ENCODE assay signal across 22 cellular contexts in the genomic region with DNA sequence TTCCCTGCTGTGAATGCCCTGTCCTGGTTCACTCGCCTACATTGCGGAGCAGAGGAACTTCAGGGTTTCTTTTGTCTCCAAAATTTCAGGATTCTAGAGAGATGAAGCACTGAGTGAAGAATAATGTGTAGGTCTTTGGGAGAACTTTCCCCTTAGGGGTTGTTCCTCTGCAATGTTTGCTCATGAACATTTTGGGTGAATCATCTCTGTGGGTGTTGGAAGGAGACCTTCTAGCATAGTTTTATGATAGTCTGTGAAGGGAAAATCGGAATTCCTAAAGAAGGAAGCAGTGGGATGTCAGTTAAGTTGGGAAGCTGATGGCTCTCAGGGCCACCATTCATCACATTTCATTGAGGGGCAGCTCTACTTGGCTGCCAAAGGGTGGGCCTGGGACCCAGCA.
A peak's percentile ranks its signal among the peaks of the same experiment; 100 is the strongest.
DNase-seq lines count a peak whose midpoint lies in the region; TF ChIP-seq lines count a peak whose summit lies in the region.
"Had no signal": no experiment of that assay in that cellular context is flagged by ENCODE, and none has a peak within 500 bp of the region (broad histone marks: within the 10 kb centered on the region; RNA-seq: fewer than 3 reads in every experiment).

No MANE protein-coding gene starts in this region.

- peak; percentile 54 for DNase-seq in AG08395 (ENCODE audit: low spot score)
- DNase-seq in HFFc6: peak; percentile 73
- peak; percentile 32 for DNase-seq in amniotic epithelial cell (ENCODE audit: low read depth)
- peak; percentile 23 for DNase-seq in iris pigment epithelial cell (ENCODE audit: low read depth)
- no peak for DNase-seq in stimulated activated CD4-positive, alpha-beta T cell treated with anti-CD3 and anti-CD28 coated beads, Interleukin-4, amount 100 ng/mL, for 24 hours
- no peak for DNase-seq in HT-29 (ENCODE audit: low spot score)
- DNase-seq in ovary: no peak
- no peak for DNase-seq in activated naive CD4-positive, alpha-beta T cell treated with anti-CD3 and anti-CD28 coated beads for 36 hours
- DNase-seq: activated CD4-positive, alpha-beta memory T cell treated with anti-CD3 and anti-CD28 coated beads, Interleukin-2, amount 10 ng/mL, durations not matched to agents 7 days and 5 days; activated CD4-positive, CD25-positive, alpha-beta regulatory T cell; DMS79 treated with DMSO at 0.1 percent for 48 hours; left cardiac atrium; MG63; NCI-H2081; NCI-H774; retina; Right ventricle myocardium superior; spleen; stimulated activated CD4-positive, alpha-beta T cell treated with anti-CD3 and anti-CD28 coated beads, Interleukin-2, amount 100 ng/mL, for 48 hours had no signal

- peak overlapping the region; percentile 25 for H3K4me3 Mint-ChIP-seq in HFFc6
- no peak overlapping the region for H3K4me3 Mint-ChIP-seq in activated naive CD4-positive, alpha-beta T cell treated with anti-CD3 and anti-CD28 coated beads for 36 hours
- H3K4me3 Mint-ChIP-seq: activated CD4-positive, alpha-beta memory T cell treated with anti-CD3 and anti-CD28 coated beads, Interleukin-2, amount 10 ng/mL, durations not matched to agents 7 days and 5 days; dendritic cell treated with granulocyte-macrophage colony-stimulating factor and Interleukin-4, amounts not matched to agents 40 ng/mL and 50 ng/mL, for 4 days; stimulated activated memory B cell treated with anti-CD40 and anti-IgM and Interleukin-4, amounts not matched to agents 10 μg/mL and 1 μg/mL and 100 μg/mL, for 72 hours had no signal

- intact Hi-C loops in ovary (cut with DNase I): no loop called here
- intact Hi-C loops in activated naive CD4-positive, alpha-beta T cell treated with anti-CD3 and anti-CD28 coated beads for 36 hours (cut with micrococcal nuclease): no loop called here

- H3K9me3 Mint-ChIP-seq in HFFc6: no peaks in the 10 kb centered on the region
- no peaks in the 10 kb centered on the region for H3K9me3 Mint-ChIP-seq in activated naive CD4-positive, alpha-beta T cell treated with anti-CD3 and anti-CD28 coated beads for 36 hours
- H3K9me3 Mint-ChIP-seq: activated CD4-positive, alpha-beta memory T cell treated with anti-CD3 and anti-CD28 coated beads, Interleukin-2, amount 10 ng/mL, durations not matched to agents 7 days and 5 days; dendritic cell treated with granulocyte-macrophage colony-stimulating factor and Interleukin-4, amounts not matched to agents 40 ng/mL and 50 ng/mL, for 4 days; stimulated activated memory B cell treated with anti-CD40 and anti-IgM and Interleukin-4, amounts not matched to agents 10 μg/mL and 1 μg/mL and 100 μg/mL, for 72 hours had no signal

- peaks cover 54% of the 10 kb centered on the region for H3K4me1 Mint-ChIP-seq in HFFc6 (ENCODE audit: low read depth)
- H3K4me1 Mint-ChIP-seq in activated naive CD4-positive, alpha-beta T cell treated with anti-CD3 and anti-CD28 coated beads for 36 hours (ENCODE audit: low read depth): no peaks in the 10 kb centered on the region

- H3K36me3 ChIP-seq in ovary: no peaks in the 10 kb centered on the region

- TF ChIP-seq CTCF in HFFc6 (IDR thresholded peaks at IDR 0.05): no peak
- TF ChIP-seq CTCF in ovary (IDR thresholded peaks at IDR 0.05): no peak

- no peak for TF ChIP-seq POLR2A in ovary (IDR thresholded peaks at IDR 0.05)

- peak overlapping the region; percentile 69 for H3K27ac Mint-ChIP-seq in HFFc6
- no peak overlapping the region for H3K27ac Mint-ChIP-seq in activated naive CD4-positive, alpha-beta T cell treated with anti-CD3 and anti-CD28 coated beads for 36 hours
- H3K27ac Mint-ChIP-seq: activated CD4-positive, alpha-beta memory T cell treated with anti-CD3 and anti-CD28 coated beads, Interleukin-2, amount 10 ng/mL, durations not matched to agents 7 days and 5 days; dendritic cell treated with granulocyte-macrophage colony-stimulating factor and Interleukin-4, amounts not matched to agents 40 ng/mL and 50 ng/mL, for 4 days; stimulated activated memory B cell treated with anti-CD40 and anti-IgM and Interleukin-4, amounts not matched to agents 10 μg/mL and 1 μg/mL and 100 μg/mL, for 72 hours had no signal

- H3K9me3 ChIP-seq in ovary: no peaks in the 10 kb centered on the region
- H3K9me3 ChIP-seq: BLaER1 treated with 17β-estradiol and CSF1 and Interleukin-3, amounts not matched to agents 10 nM and 100 nM; MG63; spleen had no signal

- peaks cover 40% of the 10 kb centered on the region for H3K36me3 Mint-ChIP-seq in HFFc6 (ENCODE audit: low read depth)
- peaks cover 33% of the 10 kb centered on the region for H3K36me3 Mint-ChIP-seq in activated naive CD4-positive, alpha-beta T cell treated with anti-CD3 and anti-CD28 coated beads for 36 hours (ENCODE audit: low read depth)

- 92 to 99% (median 97%) methylated on average over 3 of the region's 3 CpGs for WGBS in ovary, 3 donors

- no peaks in the 10 kb centered on the region for H3K4me1 ChIP-seq in ovary (ENCODE audit: insufficient read depth)

- no peaks in the 10 kb centered on the region for H3K27me3 ChIP-seq in ovary
- H3K27me3 ChIP-seq: BLaER1 treated with 17β-estradiol and CSF1 and Interleukin-3, amounts not matched to agents 10 nM and 100 nM; MG63; spleen had no signal

- H3K4me3 ChIP-seq in ovary: no peak overlapping the region
- H3K4me3 ChIP-seq: BLaER1 treated with 17β-estradiol and CSF1 and Interleukin-3, amounts not matched to agents 10 nM and 100 nM; MG63; spleen had no signal

- TF ChIP-seq EP300 in ovary (IDR thresholded peaks at IDR 0.05): no peak

- CTCF ChIA-PET in activated naive CD4-positive, alpha-beta T cell treated with anti-CD3 and anti-CD28 coated beads for 36 hours (lab: Charles Lee): no interaction called here

- no peaks in the 10 kb centered on the region; the same call in 1 of the 2 replicates for H3K27me3 Mint-ChIP-seq in HFFc6 (ENCODE audit: insufficient read depth)
- H3K27me3 Mint-ChIP-seq in activated naive CD4-positive, alpha-beta T cell treated with anti-CD3 and anti-CD28 coated beads for 36 hours (ENCODE audit: low read depth): no peaks in the 10 kb centered on the region
- H3K27me3 Mint-ChIP-seq: activated CD4-positive, alpha-beta memory T cell treated with anti-CD3 and anti-CD28 coated beads, Interleukin-2, amount 10 ng/mL, durations not matched to agents 7 days and 5 days; dendritic cell treated with granulocyte-macrophage colony-stimulating factor and Interleukin-4, amounts not matched to agents 40 ng/mL and 50 ng/mL, for 4 days; stimulated activated memory B cell treated with anti-CD40 and anti-IgM and Interleukin-4, amounts not matched to agents 10 μg/mL and 1 μg/mL and 100 μg/mL, for 72 hours had no signal

- H3K27ac ChIP-seq in ovary: no peak overlapping the region
- H3K27ac ChIP-seq: BLaER1 treated with 17β-estradiol and CSF1 and Interleukin-3, amounts not matched to agents 10 nM and 100 nM; spleen had no signal

Comparison
In these comparisons a context has a peak if more than half of its experiments do, and no peak if none do; other contexts are left out.
1. DNase-seq: peak in AG08395 (single experiment), HFFc6 (single experiment), amniotic epithelial cell (single experiment) and iris pigment epithelial cell (single experiment); none in stimulated activated CD4-positive, alpha-beta T cell treated with anti-CD3 and anti-CD28 coated beads, Interleukin-4, amount 100 ng/mL, for 24 hours (single experiment), HT-29 (single experiment), ovary (0 of 5) and activated naive CD4-positive, alpha-beta T cell treated with anti-CD3 and anti-CD28 coated beads for 36 hours (single experiment).